1 cellular context compared by ENCODE assay signal in the genomic region with DNA sequence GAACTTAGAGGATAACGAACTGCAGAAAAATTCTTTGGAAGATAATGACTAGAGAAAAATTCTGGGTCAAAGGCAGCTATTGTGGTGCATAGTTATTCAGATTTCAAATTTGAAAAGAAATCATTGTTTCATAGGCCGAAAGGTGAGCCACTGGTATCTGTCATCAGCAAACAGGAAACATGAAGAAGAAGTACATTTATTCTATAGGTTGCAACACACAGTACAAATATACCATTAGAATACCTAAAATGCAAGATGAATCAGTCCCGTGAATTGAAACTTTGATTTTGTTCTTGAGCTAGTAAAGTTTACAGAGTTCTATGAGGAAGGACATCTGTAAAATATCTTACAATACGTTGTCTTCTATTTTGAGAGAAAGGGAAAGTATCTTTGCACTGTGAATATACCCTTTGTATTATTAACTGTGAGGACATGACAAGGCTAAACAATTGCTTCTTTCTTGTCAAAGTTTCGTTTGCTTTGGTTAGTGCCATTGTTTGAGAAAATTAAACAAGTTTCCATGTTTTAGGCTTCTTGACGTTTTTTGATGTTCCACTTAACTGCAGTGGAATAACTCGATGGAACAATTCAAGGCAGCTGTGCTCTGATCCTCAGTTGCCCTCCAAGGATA.
TF ChIP-seq lines count a peak whose summit lies in the region.

No MANE protein-coding gene starts in this region.

TF ChIP-seq in GM12878, 131 proteins besides CTCF, POLR2A, EP300 and RAD21:
- TF ChIP-seq ZNF384 (IDR thresholded peaks at IDR 0.05; ENCODE audit: borderline replicate concordance, low read depth, low read length) (no peak), ELK1 (IDR thresholded peaks at IDR 0.05; ENCODE audit: low read depth, low read length) (no peak), SIX5 (IDR thresholded peaks at IDR 0.05; ENCODE audit: low read depth, low read length, severe bottlenecking) (no peak), CREB1 (IDR thresholded peaks at IDR 0.05; ENCODE audit: low read depth) (no peak), TCF3 (IDR thresholded peaks at IDR 0.05; ENCODE audit: borderline replicate concordance, insufficient read depth, low read depth, low read length) (no peak), CBX5 (IDR thresholded peaks at IDR 0.05; ENCODE audit: low read depth) (no peak), ATF7 (IDR thresholded peaks at IDR 0.05; ENCODE audit: low read depth) (peak; percentile 36; the same call in 1 of the 2 replicates), ZNF217 (IDR thresholded peaks at IDR 0.05) (no peak)
